9 cellular contexts compared by ENCODE assay signal in genomic region chr12:122891661-122892525, GRCh38. TPM values are rescaled to one million over a fixed set of nuclear protein-coding genes. Genes with fewer than 3 reads are reported as not detected.
DNase-seq lines count a peak whose midpoint lies in the region; ATAC-seq and TF ChIP-seq lines count a peak whose summit lies in the region.
"Had no signal": no experiment of that assay in that cellular context is flagged by ENCODE, and none has a peak within 500 bp of the region (broad histone marks: within the 10 kb centered on the region; RNA-seq: fewer than 3 reads in every experiment).

No MANE protein-coding gene starts in this region.

- no peaks in the 10 kb centered on the region for H3K27me3 Mint-ChIP-seq in chondrocyte (ENCODE audit: low read depth)

- peak overlapping the region; percentile 56 for H3K27ac ChIP-seq in muscle layer of duodenum (ENCODE audit: low read length)
- H3K27ac ChIP-seq in effector memory CD4-positive, alpha-beta T cell (ENCODE audit: insufficient read depth, low read length, poor library complexity, severe bottlenecking): no peak overlapping the region
- H3K27ac ChIP-seq: VCaP had no signal

- no peaks in the 10 kb centered on the region for H3K27me3 ChIP-seq in MG63
- no peaks in the 10 kb centered on the region for H3K27me3 ChIP-seq in muscle layer of duodenum (ENCODE audit: low read depth, low read length)
- no peaks in the 10 kb centered on the region for H3K27me3 ChIP-seq in effector memory CD4-positive, alpha-beta T cell (replicated peaks; ENCODE audit: control insufficient read depth, insufficient read depth, low read length, poor library complexity, severe bottlenecking)

- peaks cover 6% of the 10 kb centered on the region for H3K9me3 Mint-ChIP-seq in chondrocyte (ENCODE audit: low read depth)
- H3K9me3 Mint-ChIP-seq in activated naive CD4-positive, alpha-beta T cell treated with anti-CD3 and anti-CD28 coated beads, Interleukin-2, amount 50 U/mL, for 72 hours: peaks cover 0 to 7% of the 10 kb centered on the region in 2 donors

- H3K9me3 ChIP-seq in MG63 (no peaks in the 10 kb centered on the region; the same call in 1 of the 2 replicates), muscle layer of duodenum (ENCODE audit: control insufficient read depth in 1 of 2, low read length in 2 of 2) (no peaks in the 10 kb centered on the region)
- H3K9me3 ChIP-seq in effector memory CD4-positive, alpha-beta T cell (ENCODE audit: control insufficient read depth, low read length): no peaks in the 10 kb centered on the region

- peak; percentile 62 to 66 for DNase-seq in AML-193 (lab: John Stamatoyannopoulos, UW)
- DNase-seq in MG63: peak; percentile 52
- DNase-seq in chondrocyte (ENCODE audit: low spot score): no peak
- DNase-seq in effector memory CD4-positive, alpha-beta T cell: no peak
- no peak for DNase-seq in activated naive CD4-positive, alpha-beta T cell treated with anti-CD3 and anti-CD28 coated beads, Interleukin-2, amount 50 U/mL, for 72 hours (ENCODE audit: low spot score in 2 of 2)
- DNase-seq in NCI-H1436 (lab: John Stamatoyannopoulos, UW): no peak
- DNase-seq in mucosa of gallbladder (ENCODE audit: low spot score): no peak

- no peaks in the 10 kb centered on the region for H3K36me3 Mint-ChIP-seq in chondrocyte (ENCODE audit: low read depth)
- H3K36me3 Mint-ChIP-seq in activated naive CD4-positive, alpha-beta T cell treated with anti-CD3 and anti-CD28 coated beads, Interleukin-2, amount 50 U/mL, for 72 hours: peaks cover 16 to 18% of the 10 kb centered on the region in 2 donors

- H3K4me3 ChIP-seq in MG63: peak overlapping the region; percentile 8
- H3K4me3 ChIP-seq in muscle layer of duodenum (ENCODE audit: low read depth in 1 of 2, low read length in 2 of 2): peak overlapping the region; percentile 9 to 42
- no peak overlapping the region for H3K4me3 ChIP-seq in effector memory CD4-positive, alpha-beta T cell (ENCODE audit: insufficient read depth, low read depth, low read length, poor library complexity, severe bottlenecking)

- H3K4me3 Mint-ChIP-seq in chondrocyte (ENCODE audit: unreplicated experiment): peak overlapping the region; percentile 37

- ATAC-seq in activated naive CD4-positive, alpha-beta T cell treated with anti-CD3 and anti-CD28 coated beads, Interleukin-2, amount 50 U/mL, for 72 hours: no peak

- no peak for TF ChIP-seq CTCF in chondrocyte (IDR thresholded peaks at IDR 0.05)

- H3K27ac Mint-ChIP-seq in chondrocyte (ENCODE audit: unreplicated experiment): peak overlapping the region; percentile 78
- H3K27ac Mint-ChIP-seq in activated naive CD4-positive, alpha-beta T cell treated with anti-CD3 and anti-CD28 coated beads, Interleukin-2, amount 50 U/mL, for 72 hours: no peak overlapping the region

- no peaks in the 10 kb centered on the region for H3K36me3 ChIP-seq in MG63
- no peaks in the 10 kb centered on the region for H3K36me3 ChIP-seq in muscle layer of duodenum (ENCODE audit: control insufficient read depth in 1 of 2, insufficient read depth in 2 of 2, low read length in 2 of 2)
- H3K36me3 ChIP-seq in effector memory CD4-positive, alpha-beta T cell (ENCODE audit: control insufficient read depth, insufficient read depth, low read length): no peaks in the 10 kb centered on the region

- H3K4me1 Mint-ChIP-seq in chondrocyte (ENCODE audit: low read depth): peaks cover 77% of the 10 kb centered on the region

- H3K4me1 ChIP-seq in muscle layer of duodenum (ENCODE audit: control insufficient read depth in 1 of 2, insufficient read depth in 2 of 2, low read length in 2 of 2): peaks cover 37 to 58% of the 10 kb centered on the region in 2 donors
- H3K4me1 ChIP-seq in effector memory CD4-positive, alpha-beta T cell (ENCODE audit: control insufficient read depth, insufficient read depth, low read length, poor library complexity, severe bottlenecking): peaks cover 42% of the 10 kb centered on the region

RNA-seq across cellular contexts. Expression of gene VPS37B, which starts 4.0 kb away (rescaled TPM):
- 15.0 and 21.4 TPM in 2 replicates for total RNA-seq in MG63 (2014; rRNA removed; shearing (Covaris generic); ENCODE audit: low replicate concordance)
- total RNA-seq in chondrocyte: 17.4 to 25.3 TPM (median 24.4 TPM) in 3 replicates
- total RNA-seq in activated naive CD4-positive, alpha-beta T cell treated with anti-CD3 and anti-CD28 coated beads, Interleukin-2, amount 50 U/mL, for 72 hours: 10 to 100 TPM; 10.1 to 11.1 TPM
- total RNA-seq in mucosa of gallbladder: 45.8 TPM

RNA-seq across cellular contexts. Expression of gene HIP1R, which starts 56.6 kb away (rescaled TPM):
- 6.4 and 14.8 TPM in 2 replicates for total RNA-seq in MG63 (2014; rRNA removed; shearing (Covaris generic); ENCODE audit: low replicate concordance)
- total RNA-seq in chondrocyte (13.8 to 14.1 TPM (median 13.8 TPM) in 3 replicates), mucosa of gallbladder (115 TPM)
- total RNA-seq in activated naive CD4-positive, alpha-beta T cell treated with anti-CD3 and anti-CD28 coated beads, Interleukin-2, amount 50 U/mL, for 72 hours: 10 to 100 TPM; 16.7 to 48.9 TPM

Comparison
In these comparisons a context has a peak if more than half of its experiments do, and no peak if none do; other contexts are left out.
1. DNase-seq: peak in AML-193 (2 of 2) and MG63 (single experiment); none in chondrocyte (single experiment), effector memory CD4-positive, alpha-beta T cell (0 of 3), activated naive CD4-positive, alpha-beta T cell treated with anti-CD3 and anti-CD28 coated beads, Interleukin-2, amount 50 U/mL, for 72 hours (0 of 2), NCI-H1436 (single experiment) and mucosa of gallbladder (single experiment).